Comparison of ENCODE assay signal across 17 cellular contexts in the genomic region with DNA sequence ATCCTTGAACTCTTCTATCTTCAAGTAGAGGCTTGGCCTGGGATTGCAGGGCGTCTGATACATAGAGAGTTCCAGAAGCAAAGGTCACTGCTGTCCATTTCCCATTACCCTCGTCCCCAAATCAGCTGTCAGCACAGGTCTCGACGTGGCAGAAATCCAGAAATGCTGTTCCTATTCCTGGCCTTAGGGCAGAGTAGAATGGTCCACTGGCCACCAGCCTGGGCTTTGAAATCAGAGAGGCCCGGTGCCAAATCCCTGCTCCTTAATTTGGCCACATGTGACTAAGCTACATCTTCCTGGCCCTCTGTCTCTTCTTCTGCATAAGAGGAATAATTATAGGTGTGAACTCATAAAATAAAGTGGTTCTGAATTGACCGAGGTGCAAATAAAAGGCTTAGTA. TPM values are rescaled to one million over a fixed set of nuclear protein-coding genes. Genes with fewer than 3 reads are reported as not detected.
DNase-seq lines count a peak whose midpoint lies in the region; ATAC-seq and TF ChIP-seq lines count a peak whose summit lies in the region.
"Had no signal": no experiment of that assay in that cellular context is flagged by ENCODE, and none has a peak within 500 bp of the region (broad histone marks: within the 10 kb centered on the region; RNA-seq: fewer than 3 reads in every experiment).

No MANE protein-coding gene starts in this region.

- H3F3A ChIP-seq in SU-DHL-6 (ENCODE audit: insufficient read depth) = peaks cover 18% of the 10 kb centered on the region

- H3K4me3 Mint-ChIP-seq in memory B cell = peak overlapping the region; percentile 44
- no peak overlapping the region for H3K4me3 Mint-ChIP-seq in naive thymus-derived CD8-positive, alpha-beta T cell
- no peak overlapping the region for H3K4me3 Mint-ChIP-seq in activated CD8-positive, alpha-beta T cell treated with anti-CD3 and anti-CD28 coated beads, Interleukin-2, amount 10 ng/mL, durations not matched to agents 7 days and 5 days
- H3K4me3 Mint-ChIP-seq: HFFc6 had no signal

- no peak overlapping the region for H3K4me2 ChIP-seq in SU-DHL-6 (ENCODE audit: low read depth, low read length, poor library complexity, severe bottlenecking)
- H3K4me2 ChIP-seq: KMS-11 had no signal

- H3K36me3 Mint-ChIP-seq in memory B cell = peaks cover 14% of the 10 kb centered on the region
- peaks cover 0 to 2% (median 0%) of the 10 kb centered on the region in 3 donors for H3K36me3 Mint-ChIP-seq in naive thymus-derived CD8-positive, alpha-beta T cell
- peaks cover 42% of the 10 kb centered on the region for H3K36me3 Mint-ChIP-seq in activated CD8-positive, alpha-beta T cell treated with anti-CD3 and anti-CD28 coated beads, Interleukin-2, amount 10 ng/mL, durations not matched to agents 7 days and 5 days (ENCODE audit: low read depth)

- H3K36me3 ChIP-seq in SU-DHL-6 (ENCODE audit: low read length) = no peaks in the 10 kb centered on the region

- no peak overlapping the region for H3K27ac Mint-ChIP-seq in memory B cell
- peak overlapping the region in 1 of 10 donors; percentile 59 for H3K27ac Mint-ChIP-seq in naive thymus-derived CD8-positive, alpha-beta T cell
- H3K27ac Mint-ChIP-seq in activated CD8-positive, alpha-beta T cell treated with anti-CD3 and anti-CD28 coated beads, Interleukin-2, amount 10 ng/mL, durations not matched to agents 7 days and 5 days = no peak overlapping the region
- H3K27ac Mint-ChIP-seq: HFFc6 had no signal

- no peaks in the 10 kb centered on the region for H3K27me3 ChIP-seq in SU-DHL-6 (ENCODE audit: low read length)

- peaks cover 82% of the 10 kb centered on the region for H3K79me2 ChIP-seq in SU-DHL-6 (ENCODE audit: insufficient read depth, low read length)

- peaks cover 67% of the 10 kb centered on the region for H3K4me1 Mint-ChIP-seq in memory B cell
- H3K4me1 Mint-ChIP-seq in naive thymus-derived CD8-positive, alpha-beta T cell = peaks cover 20 to 57% (median 40%) of the 10 kb centered on the region in 4 donors
- peaks cover 55% of the 10 kb centered on the region for H3K4me1 Mint-ChIP-seq in activated CD8-positive, alpha-beta T cell treated with anti-CD3 and anti-CD28 coated beads, Interleukin-2, amount 10 ng/mL, durations not matched to agents 7 days and 5 days (ENCODE audit: low read depth)

- H3K27ac ChIP-seq in SU-DHL-6 (ENCODE audit: low read depth, low read length) = peak overlapping the region; percentile 99
- H3K27ac ChIP-seq: KMS-11 had no signal

- no peaks in the 10 kb centered on the region for H4K20me1 ChIP-seq in SU-DHL-6 (ENCODE audit: low read depth, low read length)

- H3K4me3 ChIP-seq in SU-DHL-6 (ENCODE audit: insufficient read depth, low read length, poor library complexity, severe bottlenecking) = no peak overlapping the region

- H2AFZ ChIP-seq in SU-DHL-6 (ENCODE audit: low read depth, low read length, severe bottlenecking) = no peak overlapping the region

- H3K27me3 Mint-ChIP-seq in memory B cell = no peaks in the 10 kb centered on the region
- H3K27me3 Mint-ChIP-seq in naive thymus-derived CD8-positive, alpha-beta T cell = no peaks in the 10 kb centered on the region
- H3K27me3 Mint-ChIP-seq in activated CD8-positive, alpha-beta T cell treated with anti-CD3 and anti-CD28 coated beads, Interleukin-2, amount 10 ng/mL, durations not matched to agents 7 days and 5 days (ENCODE audit: low read depth) = no peaks in the 10 kb centered on the region

- POLR2A ChIA-PET in naive thymus-derived CD8-positive, alpha-beta T cell (lab: Charles Lee) = interaction anchor here (0.6 to 1.0 kb wide), 3 partner anchors 9 to 79 kb away, joined by 3 to 4 read pairs (median 4); no protein-coding TSS in a partner anchor
- POLR2A ChIA-PET in activated CD8-positive, alpha-beta T cell treated with anti-CD3 and anti-CD28 coated beads, Interleukin-2, amount 10 ng/mL, durations not matched to agents 7 days and 5 days (lab: Charles Lee) = no interaction called here

- intact Hi-C loops in cardiac septum (cut with DNase I) = no loop called here

- CTCF ChIA-PET in activated CD8-positive, alpha-beta T cell treated with anti-CD3 and anti-CD28 coated beads, Interleukin-2, amount 10 ng/mL, durations not matched to agents 7 days and 5 days (lab: Charles Lee) = no interaction called here

- no peak overlapping the region for H3K9ac ChIP-seq in SU-DHL-6 (ENCODE audit: low read length)
- H3K9ac ChIP-seq: KMS-11 had no signal

- H3K9me3 Mint-ChIP-seq in memory B cell = no peaks in the 10 kb centered on the region
- no peaks in the 10 kb centered on the region for H3K9me3 Mint-ChIP-seq in naive thymus-derived CD8-positive, alpha-beta T cell
- H3K9me3 Mint-ChIP-seq in activated CD8-positive, alpha-beta T cell treated with anti-CD3 and anti-CD28 coated beads, Interleukin-2, amount 10 ng/mL, durations not matched to agents 7 days and 5 days (ENCODE audit: insufficient read depth) = no peaks in the 10 kb centered on the region
- H3K9me3 Mint-ChIP-seq: CD8-positive, alpha-beta memory T cell; HFFc6 had no signal

- in situ Hi-C loops in G401 (cut with HindIII; ENCODE audit: low sequenced_read_pairs) = no loop called here

- no peaks in the 10 kb centered on the region for H3K9me3 ChIP-seq in SU-DHL-6 (ENCODE audit: insufficient read depth, low read length)

- TF ChIP-seq CTCF in SU-DHL-6 (IDR thresholded peaks at IDR 0.05; ENCODE audit: insufficient read depth, low read length, poor library complexity, severe bottlenecking) = no peak

- H3K9me2 ChIP-seq in SU-DHL-6 (replicated peaks; ENCODE audit: insufficient read depth, low read length) = no peaks in the 10 kb centered on the region

- ATAC-seq in memory B cell (ENCODE audit: low read depth) = no peak
- ATAC-seq in naive thymus-derived CD8-positive, alpha-beta T cell = no peak
- no peak for ATAC-seq in activated CD8-positive, alpha-beta T cell treated with anti-CD3 and anti-CD28 coated beads, Interleukin-2, amount 10 ng/mL, durations not matched to agents 7 days and 5 days
- ATAC-seq: HepG2 had no signal

- DNase-seq in G401 (ENCODE audit: low spot score) (peak; percentile 50), memory B cell (ENCODE audit: low spot score in 2 of 2) (no peak), superior temporal gyrus (ENCODE audit: extremely low spot score) (peak; percentile 15), cardiac septum (ENCODE audit: low spot score) (no peak)
- DNase-seq in naive thymus-derived CD8-positive, alpha-beta T cell = no peak
- DNase-seq in activated CD8-positive, alpha-beta T cell treated with anti-CD3 and anti-CD28 coated beads, Interleukin-2, amount 10 ng/mL, durations not matched to agents 7 days and 5 days = no peak
- DNase-seq: DMS53, EL, HFFc6, NCI-H1417, NCI-H187 treated with DMSO at 0.1 percent for 48 hours, NCI-H226, NCI-H524 had no signal

RNA-seq across cellular contexts. Expression of a gene that starts 40.9 kb away (rescaled TPM):
- 38.4 and 43.1 TPM in 2 replicates for total RNA-seq in G401 (2014; rRNA removed; shearing (Covaris generic))
- total RNA-seq in naive thymus-derived CD8-positive, alpha-beta T cell = 1 to 10 TPM; 1.0 to 1.1 TPM
- under 1 TPM; 0.46 to 0.56 (median 0.49) TPM for polyA plus RNA-seq in naive thymus-derived CD8-positive, alpha-beta T cell
- 10 to 100 TPM; 24.9 to 25.6 TPM for total RNA-seq in activated CD8-positive, alpha-beta T cell treated with anti-CD3 and anti-CD28 coated beads, Interleukin-2, amount 10 ng/mL, durations not matched to agents 7 days and 5 days
- total RNA-seq in cardiac septum = 0.62 TPM

Comparison
In these comparisons a context has a peak if more than half of its experiments do, and no peak if none do; other contexts are left out.
1. DNase-seq: peak in G401 (single experiment) and superior temporal gyrus (single experiment); none in memory B cell (0 of 2), naive thymus-derived CD8-positive, alpha-beta T cell (0 of 10), activated CD8-positive, alpha-beta T cell treated with anti-CD3 and anti-CD28 coated beads, Interleukin-2, amount 10 ng/mL, durations not matched to agents 7 days and 5 days (single experiment) and cardiac septum (single experiment).
2. RNA of a gene that starts 40.9 kb away (total RNA-seq): 38.4 to 43.1 TPM in G401 and 24.9 to 25.6 TPM in activated CD8-positive, alpha-beta T cell treated with anti-CD3 and anti-CD28 coated beads, Interleukin-2, amount 10 ng/mL, durations not matched to agents 7 days and 5 days; 1.0 to 1.1 TPM in naive thymus-derived CD8-positive, alpha-beta T cell and 0.62 TPM in cardiac septum (single experiment); every median in the first group is over 10 times any median in the second.